1 cellular context compared by ENCODE assay signal in the genomic region with DNA sequence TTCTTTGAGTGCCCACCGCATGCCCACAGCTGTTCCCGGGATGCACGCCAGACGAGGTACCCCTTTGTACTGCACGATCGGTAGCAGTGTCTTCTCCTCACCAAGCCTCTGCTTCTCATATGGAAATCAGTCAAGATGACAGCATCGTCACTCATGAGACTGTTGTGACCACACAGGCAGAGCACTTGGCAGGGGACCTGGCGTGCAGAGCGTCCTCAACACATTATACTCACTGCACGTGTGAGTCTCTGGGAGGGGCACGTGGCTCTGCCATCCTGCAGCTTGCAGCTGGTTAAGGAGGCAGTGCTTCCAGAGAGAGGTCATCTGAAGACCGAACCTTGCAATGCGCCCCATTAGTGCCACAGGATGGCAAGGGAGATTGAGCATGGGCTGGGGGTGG.
TF ChIP-seq lines count a peak whose summit lies in the region.

No MANE protein-coding gene starts in this region.

TF ChIP-seq in H1, 55 proteins besides CTCF, POLR2A, EP300 and RAD21 (continued from another document):
- TF ChIP-seq SIX5 (IDR thresholded peaks at IDR 0.05; ENCODE audit: low read depth, low read length) = no peak
- TF ChIP-seq HDAC6 (IDR thresholded peaks at IDR 0.05; ENCODE audit: low read depth, low read length) = no peak
- TF ChIP-seq CBX5 (IDR thresholded peaks at IDR 0.05; ENCODE audit: low read depth, low read length) = no peak
- TF ChIP-seq, protein P1, sequence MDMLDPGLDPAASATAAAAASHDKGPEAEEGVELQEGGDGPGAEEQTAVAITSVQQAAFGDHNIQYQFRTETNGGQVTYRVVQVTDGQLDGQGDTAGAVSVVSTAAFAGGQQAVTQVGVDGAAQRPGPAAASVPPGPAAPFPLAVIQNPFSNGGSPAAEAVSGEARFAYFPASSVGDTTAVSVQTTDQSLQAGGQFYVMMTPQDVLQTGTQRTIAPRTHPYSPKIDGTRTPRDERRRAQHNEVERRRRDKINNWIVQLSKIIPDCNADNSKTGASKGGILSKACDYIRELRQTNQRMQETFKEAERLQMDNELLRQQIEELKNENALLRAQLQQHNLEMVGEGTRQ (IDR thresholded peaks at IDR 0.05; ENCODE audit: low read length) = no peak
- TF ChIP-seq SUZ12 (IDR thresholded peaks at IDR 0.05; ENCODE audit: low read length) = no peak
- TF ChIP-seq, protein P2, sequence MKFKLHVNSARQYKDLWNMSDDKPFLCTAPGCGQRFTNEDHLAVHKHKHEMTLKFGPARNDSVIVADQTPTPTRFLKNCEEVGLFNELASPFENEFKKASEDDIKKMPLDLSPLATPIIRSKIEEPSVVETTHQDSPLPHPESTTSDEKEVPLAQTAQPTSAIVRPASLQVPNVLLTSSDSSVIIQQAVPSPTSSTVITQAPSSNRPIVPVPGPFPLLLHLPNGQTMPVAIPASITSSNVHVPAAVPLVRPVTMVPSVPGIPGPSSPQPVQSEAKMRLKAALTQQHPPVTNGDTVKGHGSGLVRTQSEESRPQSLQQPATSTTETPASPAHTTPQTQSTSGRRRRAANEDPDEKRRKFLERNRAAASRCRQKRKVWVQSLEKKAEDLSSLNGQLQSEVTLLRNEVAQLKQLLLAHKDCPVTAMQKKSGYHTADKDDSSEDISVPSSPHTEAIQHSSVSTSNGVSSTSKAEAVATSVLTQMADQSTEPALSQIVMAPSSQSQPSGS (IDR thresholded peaks at IDR 0.05; ENCODE audit: low read length) = no peak
- TF ChIP-seq YY1 (IDR thresholded peaks at IDR 0.05; ENCODE audit: low read depth, low read length) = no peak
- TF ChIP-seq KDM1A (IDR thresholded peaks at IDR 0.05; ENCODE audit: borderline replicate concordance, low read length) = no peak
TF ChIP-seq in H1: peak in this region for 0.
